In the genomic region with DNA sequence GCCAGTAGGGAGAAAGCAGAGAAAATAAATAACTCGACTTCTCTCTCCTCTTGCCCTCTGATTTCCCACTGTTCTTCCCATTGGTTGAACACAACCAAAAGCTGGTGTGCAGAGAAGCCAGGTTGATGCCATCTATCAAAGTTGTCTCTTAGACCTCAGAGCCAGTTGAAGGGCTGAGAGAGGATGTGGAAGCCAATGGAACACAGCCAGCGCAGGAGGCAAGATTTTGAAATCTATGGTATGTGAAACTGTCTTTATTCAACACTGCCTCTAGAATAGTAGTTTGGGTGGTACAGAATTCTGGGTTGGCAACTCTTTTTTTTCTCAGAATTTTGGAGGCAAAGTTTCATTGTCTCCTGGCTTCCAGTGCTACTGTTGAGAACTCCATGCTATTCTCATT, we compare ENCODE assay signal across 18 cellular contexts. TPM values are rescaled to one million over a fixed set of nuclear protein-coding genes. Genes with fewer than 3 reads are reported as not detected.
DNase-seq lines count a peak whose midpoint lies in the region; ATAC-seq and TF ChIP-seq lines count a peak whose summit lies in the region.
"Had no signal": no experiment of that assay in that cellular context is flagged by ENCODE, and none has a peak within 500 bp of the region (broad histone marks: within the 10 kb centered on the region; RNA-seq: fewer than 3 reads in every experiment).

No MANE protein-coding gene starts in this region.

- H3K36me3 ChIP-seq in uterus = no peaks in the 10 kb centered on the region
- H3K36me3 ChIP-seq in mesenchymal stem cell (ENCODE audit: control insufficient read depth in 1 of 2, insufficient read depth in 2 of 2, low read depth in 1 of 2, low read length in 2 of 2) = no peaks in the 10 kb centered on the region
- H3K36me3 ChIP-seq: BE2C had no signal

- H3K4ac ChIP-seq in mesenchymal stem cell (ENCODE audit: low read depth in 1 of 2, low read length in 2 of 2) = no peak overlapping the region

- peak overlapping the region; percentile 19 for H3K27ac Mint-ChIP-seq in chondrocyte (ENCODE audit: unreplicated experiment)
- H3K27ac Mint-ChIP-seq: CD4-positive, alpha-beta memory T cell had no signal

- H3K4me3 ChIP-seq in uterus (no peak overlapping the region), mesenchymal stem cell (ENCODE audit: insufficient read depth in 1 of 2, low read depth in 1 of 2, low read length in 2 of 2) (no peak overlapping the region)
- H3K4me3 ChIP-seq: BLaER1 treated with 17β-estradiol and CSF1 and Interleukin-3, amounts not matched to agents 10 nM and 100 nM; GM23248 had no signal

- H3K4me1 ChIP-seq in uterus = no peaks in the 10 kb centered on the region
- no peaks in the 10 kb centered on the region for H3K4me1 ChIP-seq in mesenchymal stem cell (ENCODE audit: control insufficient read depth, insufficient read depth, low read depth, low read length)
- H3K4me1 ChIP-seq: BE2C had no signal

- WGBS in mesenchymal stem cell = 100% methylated on average over 1 of the region's 2 CpGs

- TF ChIP-seq POLR2A in uterus (IDR thresholded peaks at IDR 0.05) = no peak

- H3K27me3 Mint-ChIP-seq in chondrocyte (ENCODE audit: low read depth) = peaks cover 5% of the 10 kb centered on the region

- peak; percentile 54 for ATAC-seq in omental fat pad (ENCODE audit: low FRiP score)
- ATAC-seq in GM18868 (IDR thresholded peaks at IDR 0.05; ENCODE audit: unreplicated experiment) = no peak

- H2BK15ac ChIP-seq in mesenchymal stem cell (ENCODE audit: low read depth, poor library complexity, severe bottlenecking) = no peak overlapping the region

- H3K9me3 Mint-ChIP-seq in chondrocyte (ENCODE audit: low read depth) = peaks cover 20% of the 10 kb centered on the region

- peaks cover 5% of the 10 kb centered on the region for H3K4me1 Mint-ChIP-seq in chondrocyte (ENCODE audit: low read depth)

- no peak overlapping the region for H3K9ac ChIP-seq in mesenchymal stem cell (ENCODE audit: low read length)
- H3K9ac ChIP-seq: GM23248 had no signal

- H3K4me2 ChIP-seq in mesenchymal stem cell (ENCODE audit: low read length, poor library complexity, severe bottlenecking) = no peak overlapping the region

- H3K4me3 Mint-ChIP-seq in chondrocyte (ENCODE audit: unreplicated experiment) = no peak overlapping the region
- H3K4me3 Mint-ChIP-seq: CD4-positive, alpha-beta memory T cell had no signal

- no peak overlapping the region for H2BK12ac ChIP-seq in mesenchymal stem cell (ENCODE audit: low read length in 2 of 2)

- peak; percentile 60 for DNase-seq in NCI-H226
- no peak for DNase-seq in chondrocyte (ENCODE audit: low spot score)
- no peak for DNase-seq in omental fat pad (ENCODE audit: low spot score)
- no peak for DNase-seq in uterus
- no peak for DNase-seq in mesenchymal stem cell
- DNase-seq in NOMO-1 treated with DMSO at 0.1 percent for 48 hours (lab: John Stamatoyannopoulos, UW; ENCODE audit: unreplicated experiment) = no peak
- DNase-seq: AML-193; BE2C; Calu3; CD4-positive, alpha-beta memory T cell; COR-L47; DMS53; DMS79 treated with DMSO at 0.1 percent for 48 hours; GF-D8 had no signal

- intact Hi-C loops in uterus (cut with DNase I; ENCODE audit: low total_unique reads) = no loop called here

- TF ChIP-seq CTCF in chondrocyte (IDR thresholded peaks at IDR 0.05) (no peak), omental fat pad (IDR thresholded peaks at IDR 0.05) (no peak), uterus (IDR thresholded peaks at IDR 0.05) (no peak)

- H3K36me3 Mint-ChIP-seq in chondrocyte (ENCODE audit: low read depth) = no peaks in the 10 kb centered on the region
- H3K36me3 Mint-ChIP-seq: CD4-positive, alpha-beta memory T cell had no signal

- no peak overlapping the region for H3K18ac ChIP-seq in mesenchymal stem cell (ENCODE audit: low read depth in 1 of 2, low read length in 2 of 2)

- H2AK5ac ChIP-seq in mesenchymal stem cell (ENCODE audit: low read length, severe bottlenecking) = no peak overlapping the region

- H2BK5ac ChIP-seq in mesenchymal stem cell (ENCODE audit: low read depth, low read length, poor library complexity, severe bottlenecking) = no peak overlapping the region

- H3K14ac ChIP-seq in mesenchymal stem cell (ENCODE audit: low read length in 2 of 2) = no peak overlapping the region

- no peak overlapping the region for H2AFZ ChIP-seq in mesenchymal stem cell (ENCODE audit: low read depth, low read length)
- H2AFZ ChIP-seq: GM23248 had no signal

- H3K27me3 ChIP-seq in uterus (no peaks in the 10 kb centered on the region), mesenchymal stem cell (ENCODE audit: control insufficient read depth in 1 of 2, insufficient read depth in 1 of 2, low read length in 2 of 2) (peaks cover 0 to 17% of the 10 kb centered on the region in 2 experiments)
- H3K27me3 ChIP-seq: BE2C; BLaER1 treated with 17β-estradiol and CSF1 and Interleukin-3, amounts not matched to agents 10 nM and 100 nM had no signal

- no peak overlapping the region for H4K91ac ChIP-seq in mesenchymal stem cell (ENCODE audit: low read length)

- H3K23ac ChIP-seq in mesenchymal stem cell (ENCODE audit: low read length in 2 of 2) = no peak overlapping the region

- H3K27ac ChIP-seq in uterus (peak overlapping the region; percentile 50 to 58), mesenchymal stem cell (ENCODE audit: low read length, poor library complexity, severe bottlenecking) (no peak overlapping the region)
- H3K27ac ChIP-seq: 22Rv1; BLaER1 treated with 17β-estradiol and CSF1 and Interleukin-3, amounts not matched to agents 10 nM and 100 nM; GM23248 had no signal

- no peak overlapping the region for H4K8ac ChIP-seq in mesenchymal stem cell (ENCODE audit: low read length)

- H3K9me3 ChIP-seq in uterus = no peaks in the 10 kb centered on the region
- H3K9me3 ChIP-seq in mesenchymal stem cell (ENCODE audit: control insufficient read depth, low read length) = peaks cover 22% of the 10 kb centered on the region
- H3K9me3 ChIP-seq: BE2C had no signal

- no peaks in the 10 kb centered on the region for H3K79me1 ChIP-seq in mesenchymal stem cell (replicated peaks; ENCODE audit: low read length, poor library complexity, severe bottlenecking)

- no peak overlapping the region for H2BK120ac ChIP-seq in mesenchymal stem cell (ENCODE audit: low read depth, low read length)

RNA-seq across cellular contexts. Expression of gene SMAP2, which starts 11.3 kb away (rescaled TPM):
- total RNA-seq in chondrocyte (14.0 to 16.8 TPM (median 15.5 TPM) in 3 replicates), omental fat pad (100 to 1,000 TPM in 1 of 4 donors, 10 to 100 TPM in 3; 45.4 to 119 (median 60.1) TPM), uterus (10 to 100 TPM; 11.1 to 24.8 (median 18.6) TPM)
- 24.8 TPM for polyA plus RNA-seq in mesenchymal stem cell (2013, experiment 1 of 2)
- polyA plus RNA-seq in mesenchymal stem cell (2013, experiment 2 of 2) = 25.6 TPM

RNA-seq across cellular contexts. Expression of gene COL9A2, which starts 45.1 kb away (rescaled TPM):
- total RNA-seq in chondrocyte (4.9 to 10.4 TPM (median 9.9 TPM) in 3 replicates), omental fat pad (10 to 100 TPM in 2 of 4 donors, 1 to 10 TPM in 2; 1.6 to 15.6 (median 9.0) TPM), uterus (10 to 100 TPM in 1 of 4 donors, 1 to 10 TPM in 3; 2.0 to 27.0 (median 4.8) TPM)
- polyA plus RNA-seq in mesenchymal stem cell (2013, experiment 1 of 2) = 1.1 TPM
- polyA plus RNA-seq in mesenchymal stem cell (2013, experiment 2 of 2) = 1.2 TPM
